ENCODE assay signal across 18 cellular contexts in genomic region chr7:148156248-148156647, GRCh38.
"Had no signal": no experiment of that assay in that cellular context is flagged by ENCODE, and none has a peak within 500 bp of the region (broad histone marks: within the 10 kb centered on the region; RNA-seq: fewer than 3 reads in every experiment).

No MANE protein-coding gene starts in this region.

- H3K27ac Mint-ChIP-seq: activated naive CD8-positive, alpha-beta T cell treated with anti-CD3 and anti-CD28 coated beads for 36 hours; memory B cell; stimulated activated memory B cell treated with anti-CD40 and anti-IgM and Interleukin-4, amounts not matched to agents 10 μg/mL and 1 μg/mL and 100 μg/mL, for 72 hours; T-helper 2 cell treated with Interferon-gamma antibody and Interleukin-4, amounts not matched to agents 5 μg/mL and 100 μg/mL, for 36 hours had no signal

- DNase-seq: activated CD4-positive, alpha-beta T cell treated with anti-CD3 and anti-CD28 coated beads, Interleukin-2, amount 50 U/mL, for 48 hours; activated CD4-positive, CD25-positive, alpha-beta regulatory T cell treated with anti-CD3 and anti-CD28 coated beads, Interleukin-2, amount 50 U/mL, for 72 hours; activated effector memory CD4-positive, alpha-beta T cell treated with anti-CD3 and anti-CD28 coated beads, Interleukin-2, amount 50 U/mL, for 16 hours; activated naive CD8-positive, alpha-beta T cell treated with anti-CD3 and anti-CD28 coated beads for 36 hours; activated T-cell treated with anti-CD3 and anti-CD28 coated beads, Interleukin-2, amount 50 U/mL, for 4 hours; anterior cingulate cortex; effector CD8-positive, alpha-beta T cell; heart left ventricle; left lung; spleen; stimulated activated CD4-positive, alpha-beta T cell treated with anti-CD3 and anti-CD28 coated beads, Interleukin-1b, Interleukin-23, amount 100 ng/mL, for 48 hours; SW 1271; transverse colon had no signal

- H3K4me3 ChIP-seq: coronary artery, heart left ventricle, left lung, spleen, transverse colon had no signal

- H3K27ac ChIP-seq: coronary artery, heart left ventricle, left lung, parathyroid adenoma, spleen, transverse colon had no signal

- H3K9ac ChIP-seq: parathyroid adenoma had no signal

- H2AFZ ChIP-seq: parathyroid adenoma had no signal

- H3K27me3 ChIP-seq: left lung, spleen, transverse colon had no signal

- ATAC-seq: activated T-cell treated with anti-CD3 and anti-CD28 coated beads, Interleukin-2, amount 50 U/mL, for 4 hours; heart left ventricle; left lung; stimulated activated memory B cell treated with anti-CD40 and anti-IgM and Interleukin-4, amounts not matched to agents 10 μg/mL and 1 μg/mL and 100 μg/mL, for 72 hours had no signal

- H3K4me1 ChIP-seq: parathyroid adenoma had no signal

- H3K4me3 Mint-ChIP-seq: activated naive CD8-positive, alpha-beta T cell treated with anti-CD3 and anti-CD28 coated beads for 36 hours; activated T-cell treated with anti-CD3 and anti-CD28 coated beads, Interleukin-2, amount 50 U/mL, for 4 hours; memory B cell; stimulated activated memory B cell treated with anti-CD40 and anti-IgM and Interleukin-4, amounts not matched to agents 10 μg/mL and 1 μg/mL and 100 μg/mL, for 72 hours; T-helper 2 cell treated with Interferon-gamma antibody and Interleukin-4, amounts not matched to agents 5 μg/mL and 100 μg/mL, for 36 hours had no signal

- H3K36me3 ChIP-seq: heart left ventricle, left lung, spleen, transverse colon had no signal

- H3K79me2 ChIP-seq: parathyroid adenoma had no signal

- H3K27me3 Mint-ChIP-seq: activated naive CD8-positive, alpha-beta T cell treated with anti-CD3 and anti-CD28 coated beads for 36 hours; stimulated activated memory B cell treated with anti-CD40 and anti-IgM and Interleukin-4, amounts not matched to agents 10 μg/mL and 1 μg/mL and 100 μg/mL, for 72 hours had no signal

- H3K9me3 Mint-ChIP-seq: activated T-cell treated with anti-CD3 and anti-CD28 coated beads, Interleukin-2, amount 50 U/mL, for 4 hours; stimulated activated memory B cell treated with anti-CD40 and anti-IgM and Interleukin-4, amounts not matched to agents 10 μg/mL and 1 μg/mL and 100 μg/mL, for 72 hours; T-helper 2 cell treated with Interferon-gamma antibody and Interleukin-4, amounts not matched to agents 5 μg/mL and 100 μg/mL, for 36 hours had no signal

- H3K9me3 ChIP-seq: left lung, transverse colon had no signal

- H3K36me3 Mint-ChIP-seq: activated naive CD8-positive, alpha-beta T cell treated with anti-CD3 and anti-CD28 coated beads for 36 hours; memory B cell; stimulated activated memory B cell treated with anti-CD40 and anti-IgM and Interleukin-4, amounts not matched to agents 10 μg/mL and 1 μg/mL and 100 μg/mL, for 72 hours had no signal

- H3K4me1 Mint-ChIP-seq: activated naive CD8-positive, alpha-beta T cell treated with anti-CD3 and anti-CD28 coated beads for 36 hours; memory B cell; stimulated activated memory B cell treated with anti-CD40 and anti-IgM and Interleukin-4, amounts not matched to agents 10 μg/mL and 1 μg/mL and 100 μg/mL, for 72 hours had no signal
